ENCODE assay signal across 8 cellular contexts in genomic region chr6:99520855-99521556, GRCh38. TPM values are rescaled to one million over a fixed set of nuclear protein-coding genes. Genes with fewer than 3 reads are reported as not detected.
DNase-seq lines count a peak whose midpoint lies in the region; ATAC-seq, FAIRE-seq and TF ChIP-seq lines count a peak whose summit lies in the region.

No MANE protein-coding gene starts in this region.

- H3K4me1 ChIP-seq in trophoblast cell (ENCODE audit: control insufficient read depth in 1 of 2, insufficient read depth in 2 of 2, low read length in 2 of 2) (no peaks in the 10 kb centered on the region), upper lobe of right lung (peaks cover 12% of the 10 kb centered on the region)

- peak overlapping the region; percentile 98 for H3K14ac ChIP-seq in trophoblast cell (ENCODE audit: low read length)

- peaks cover 1% of the 10 kb centered on the region for H3K27me3 Mint-ChIP-seq in activated naive CD8-positive, alpha-beta T cell treated with anti-CD3 and anti-CD28 coated beads, Interleukin-2, amount 50 U/mL, for 24 hours

- H3K4me1 Mint-ChIP-seq in activated naive CD8-positive, alpha-beta T cell treated with anti-CD3 and anti-CD28 coated beads, Interleukin-2, amount 50 U/mL, for 24 hours = peaks cover 19% of the 10 kb centered on the region

- H3K27ac Mint-ChIP-seq in activated naive CD8-positive, alpha-beta T cell treated with anti-CD3 and anti-CD28 coated beads, Interleukin-2, amount 50 U/mL, for 24 hours = peak overlapping the region; percentile 84

- peak overlapping the region; percentile 73 for H3K27ac ChIP-seq in trophoblast cell (ENCODE audit: low read depth, low read length)
- H3K27ac ChIP-seq in upper lobe of right lung = peak overlapping the region; percentile 87

- peak; percentile 96 for TF ChIP-seq CTCF in upper lobe of right lung (IDR thresholded peaks at IDR 0.05)

- H2BK12ac ChIP-seq in trophoblast cell (ENCODE audit: low read length) = peak overlapping the region; percentile 40

- H2BK120ac ChIP-seq in trophoblast cell (ENCODE audit: insufficient read depth, low read length, poor library complexity) = peak overlapping the region; percentile 90

- H3K27me3 ChIP-seq in trophoblast cell (ENCODE audit: insufficient read depth, low read length) (no peaks in the 10 kb centered on the region), upper lobe of right lung (no peaks in the 10 kb centered on the region)

- peak; percentile 95 for TF ChIP-seq POLR2A in GM12892 (IDR thresholded peaks at IDR 0.05; ENCODE audit: low read depth, low read length)

- peak overlapping the region; percentile 95 for H2AFZ ChIP-seq in trophoblast cell (ENCODE audit: insufficient read depth, low read length, poor library complexity)

- no peak overlapping the region for H3K23ac ChIP-seq in trophoblast cell (ENCODE audit: low read length)

- peak overlapping the region; percentile 94 for H3K4me3 Mint-ChIP-seq in activated naive CD8-positive, alpha-beta T cell treated with anti-CD3 and anti-CD28 coated beads, Interleukin-2, amount 50 U/mL, for 24 hours

- DNase-seq in GM12892 (ENCODE audit: insufficient read length) (peak; percentile 56), NCI-H1417 (lab: John Stamatoyannopoulos, UW) (peak; percentile 68 to 90 (median 82)), SW 1271 (lab: John Stamatoyannopoulos, UW) (peak; percentile 35 to 87), Right ventricle myocardium superior (peak; percentile 93), trophoblast cell (peak; percentile 80 to 89), upper lobe of right lung (peak; percentile 93)
- peak; percentile 81 for DNase-seq in activated naive CD8-positive, alpha-beta T cell treated with anti-CD3 and anti-CD28 coated beads, Interleukin-2, amount 50 U/mL, for 24 hours

- FAIRE-seq in GM12892 (lab: Jason Lieb, UNC) = peak; percentile 88

- peak overlapping the region; percentile 72 for H3K9ac ChIP-seq in trophoblast cell (ENCODE audit: low read length)

- H4K91ac ChIP-seq in trophoblast cell (ENCODE audit: low read depth, low read length) = peak overlapping the region; percentile 95

- peak overlapping the region; percentile 80 for H2BK5ac ChIP-seq in trophoblast cell (ENCODE audit: low read depth, low read length, poor library complexity)

- H3K4me2 ChIP-seq in trophoblast cell (ENCODE audit: low read length) = peak overlapping the region; percentile 77

- no peaks in the 10 kb centered on the region for H3K36me3 Mint-ChIP-seq in activated naive CD8-positive, alpha-beta T cell treated with anti-CD3 and anti-CD28 coated beads, Interleukin-2, amount 50 U/mL, for 24 hours (ENCODE audit: low read depth)

- H3K9me3 ChIP-seq in trophoblast cell (ENCODE audit: insufficient read depth, low read depth, low read length) (no peaks in the 10 kb centered on the region), upper lobe of right lung (no peaks in the 10 kb centered on the region)

- H3K36me3 ChIP-seq in trophoblast cell (ENCODE audit: control insufficient read depth in 1 of 2, insufficient read depth in 2 of 2, low read length in 2 of 2) (no peaks in the 10 kb centered on the region), upper lobe of right lung (no peaks in the 10 kb centered on the region)

- H3K4me3 ChIP-seq in trophoblast cell (ENCODE audit: low read depth, low read length) (peak overlapping the region; percentile 80), upper lobe of right lung (peak overlapping the region; percentile 76)

- H4K12ac ChIP-seq in trophoblast cell (ENCODE audit: low read depth, low read length) = peak overlapping the region; percentile 96

- peak overlapping the region; percentile 75 for H2AK5ac ChIP-seq in trophoblast cell (ENCODE audit: low read length)

- peaks cover 6% of the 10 kb centered on the region for H3K79me2 ChIP-seq in trophoblast cell (ENCODE audit: control insufficient read depth, insufficient read depth, low read length, poor library complexity)

- H3K18ac ChIP-seq in trophoblast cell (ENCODE audit: low read length) = peak overlapping the region; percentile 98

- peaks cover 8% of the 10 kb centered on the region for H3K79me1 ChIP-seq in trophoblast cell (ENCODE audit: low read length)

- H3K9me3 Mint-ChIP-seq in activated naive CD8-positive, alpha-beta T cell treated with anti-CD3 and anti-CD28 coated beads, Interleukin-2, amount 50 U/mL, for 24 hours = no peaks in the 10 kb centered on the region

- no CpG with 5 or more reads among the region's 45 CpGs for WGBS in trophoblast cell (ENCODE audit: extremely low coverage, insufficient coverage, insufficient read length)

- peak overlapping the region; percentile 68 for H3K4ac ChIP-seq in trophoblast cell (ENCODE audit: low read depth, low read length)

- intact Hi-C loops in Right ventricle myocardium superior (cut with DNase I) = no loop called here
- intact Hi-C loops in upper lobe of right lung (cut with DNase I) = no loop called here

- ATAC-seq in HG02763 (IDR thresholded peaks at IDR 0.05; ENCODE audit: unreplicated experiment) (peak; percentile 84), Right ventricle myocardium superior (ENCODE audit: poor library complexity) (peak; percentile 99), upper lobe of right lung (peak; percentile 99)
- peak; percentile 93 for ATAC-seq in activated naive CD8-positive, alpha-beta T cell treated with anti-CD3 and anti-CD28 coated beads, Interleukin-2, amount 50 U/mL, for 24 hours

- H4K8ac ChIP-seq in trophoblast cell (ENCODE audit: low read depth, low read length) = peak overlapping the region; percentile 96

RNA-seq across cellular contexts. Expression of gene USP45, which starts 5.8 kb away (rescaled TPM):
- polyA plus RNA-seq in GM12892 (2012; ENCODE audit: missing spikeins) = 9.7 TPM
- 11.3 TPM for total RNA-seq in Right ventricle myocardium superior
- 8.1 and 8.8 TPM in 2 replicates for polyA plus RNA-seq in trophoblast cell (2013)
- total RNA-seq in upper lobe of right lung = 8.3 TPM

RNA-seq across cellular contexts. Expression of gene CCNC, which starts 47.5 kb away (rescaled TPM):
- 81.0 TPM for polyA plus RNA-seq in GM12892 (2012; ENCODE audit: missing spikeins)
- 19.3 TPM for total RNA-seq in Right ventricle myocardium superior
- polyA plus RNA-seq in trophoblast cell (2013) = 59.2 and 61.0 TPM in 2 replicates
- 40.3 TPM for total RNA-seq in upper lobe of right lung

Comparison
In these comparisons a context has a peak if more than half of its experiments do, and no peak if none do; other contexts are left out.
1. Peak in every context shown above with its lines: DNase-seq, ATAC-seq, H3K4me3 ChIP-seq and H3K27ac ChIP-seq.